Comparison of ENCODE assay signal across 24 cellular contexts in the genomic region with DNA sequence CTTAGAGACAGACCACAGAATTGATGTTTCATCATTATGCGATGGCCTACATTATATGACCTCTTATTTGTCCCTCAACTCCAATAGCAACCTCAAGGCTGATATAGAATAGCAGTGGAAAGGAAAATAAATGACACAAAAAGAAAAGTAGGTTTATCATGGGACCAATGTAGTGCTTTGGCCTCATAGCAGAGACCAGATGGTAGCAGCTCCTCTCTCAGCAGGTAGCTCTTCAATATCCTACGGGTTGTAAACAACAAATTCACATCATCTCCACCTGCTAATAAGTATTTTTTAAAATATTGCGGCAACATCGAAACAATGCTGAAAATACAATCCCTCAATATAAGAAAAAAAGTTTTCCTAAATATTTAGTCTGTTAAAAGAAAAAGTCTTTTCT. TPM values are rescaled to one million over a fixed set of nuclear protein-coding genes. Genes with fewer than 3 reads are reported as not detected.
"Had no signal": no experiment of that assay in that cellular context is flagged by ENCODE, and none has a peak within 500 bp of the region (broad histone marks: within the 10 kb centered on the region; RNA-seq: fewer than 3 reads in every experiment).

No MANE protein-coding gene starts in this region.

- H3K4me3 Mint-ChIP-seq: activated CD4-positive, alpha-beta T cell treated with anti-CD3 and anti-CD28 coated beads for 36 hours; activated CD8-positive, alpha-beta T cell treated with anti-CD3 and anti-CD28 coated beads for 36 hours; activated naive CD8-positive, alpha-beta T cell treated with anti-CD3 and anti-CD28 coated beads, Interleukin-2, amount 10 ng/mL, durations not matched to agents 7 days and 5 days had no signal

- H3K27ac Mint-ChIP-seq: activated CD4-positive, alpha-beta T cell treated with anti-CD3 and anti-CD28 coated beads for 36 hours; activated CD8-positive, alpha-beta T cell treated with anti-CD3 and anti-CD28 coated beads for 36 hours; activated naive CD8-positive, alpha-beta T cell treated with anti-CD3 and anti-CD28 coated beads, Interleukin-2, amount 10 ng/mL, durations not matched to agents 7 days and 5 days had no signal

- H3K27me3 Mint-ChIP-seq: activated CD8-positive, alpha-beta T cell treated with anti-CD3 and anti-CD28 coated beads for 36 hours had no signal

- H3K36me3 Mint-ChIP-seq: activated naive CD8-positive, alpha-beta T cell treated with anti-CD3 and anti-CD28 coated beads, Interleukin-2, amount 10 ng/mL, durations not matched to agents 7 days and 5 days had no signal

- H3K9me3 Mint-ChIP-seq: activated CD8-positive, alpha-beta T cell treated with anti-CD3 and anti-CD28 coated beads for 36 hours; activated naive CD8-positive, alpha-beta T cell treated with anti-CD3 and anti-CD28 coated beads, Interleukin-2, amount 10 ng/mL, durations not matched to agents 7 days and 5 days had no signal

- DNase-seq: activated CD4-positive, alpha-beta T cell treated with anti-CD3 and anti-CD28 coated beads for 36 hours; activated CD4-positive, alpha-beta T cell treated with anti-CD3 and anti-CD28 coated beads, Interleukin-2, amount 50 U/mL, for 1 hour; activated CD8-positive, alpha-beta memory T cell treated with anti-CD3 and anti-CD28 coated beads, Interleukin-2, amount 50 U/mL, for 4 hours; activated CD8-positive, alpha-beta T cell treated with anti-CD3 and anti-CD28 coated beads for 36 hours; activated naive CD4-positive, alpha-beta T cell treated with anti-CD3 and anti-CD28 coated beads, Interleukin-2, amount 50 U/mL, for 16 hours; activated naive CD8-positive, alpha-beta T cell treated with anti-CD3 and anti-CD28 coated beads, Interleukin-2, amount 10 ng/mL, durations not matched to agents 7 days and 5 days; adrenal gland; anterior cingulate cortex; central memory CD4-positive, alpha-beta T cell; dermis blood vessel endothelial cell; NCI-H1105; NCI-H1436; NCI-H187 treated with DMSO at 0.1 percent for 48 hours; NCI-H2081 treated with DMSO at 0.1 percent for 48 hours; NCI-H226; NCI-H526; NCI-H82; SIG-M5; T-helper 1 cell; WERI-Rb-1 had no signal

RNA-seq across cellular contexts. Expression of a gene that starts 46.8 kb away (rescaled TPM):
- total RNA-seq: activated CD4-positive, alpha-beta T cell treated with anti-CD3 and anti-CD28 coated beads for 36 hours; activated CD8-positive, alpha-beta T cell treated with anti-CD3 and anti-CD28 coated beads for 36 hours; activated naive CD8-positive, alpha-beta T cell treated with anti-CD3 and anti-CD28 coated beads, Interleukin-2, amount 10 ng/mL, durations not matched to agents 7 days and 5 days; bronchial epithelial cell; dermis blood vessel endothelial cell; OCI-LY7; RPMI7951; T-helper 2 cell treated with Interferon-gamma antibody and Interleukin-4, amounts not matched to agents 100 ng/mL and 5 ng/mL, for 36 hours had no signal
